12 cellular contexts compared by ENCODE assay signal in genomic region chr9:36772449-36773370, GRCh38.
DNase-seq lines count a peak whose midpoint lies in the region; TF ChIP-seq lines count a peak whose summit lies in the region.
"Had no signal": no experiment of that assay in that cellular context is flagged by ENCODE, and none has a peak within 500 bp of the region (broad histone marks: within the 10 kb centered on the region; RNA-seq: fewer than 3 reads in every experiment).

No MANE protein-coding gene starts in this region.

- no peak overlapping the region for H3K4me2 ChIP-seq in PC-9

- peaks cover 0 to 3% (median 0%) of the 10 kb centered on the region in 7 donors for H3K9me3 Mint-ChIP-seq in CD14-positive monocyte

- no peaks in the 10 kb centered on the region for H3K9me3 ChIP-seq in PC-9 (ENCODE audit: insufficient read depth, low read depth)
- H3K9me3 ChIP-seq: transverse colon had no signal

- H3K4me1 ChIP-seq in PC-9 (replicated peaks; ENCODE audit: insufficient read depth) = no peaks in the 10 kb centered on the region
- H3K4me1 ChIP-seq: parathyroid adenoma, transverse colon had no signal

- no peaks in the 10 kb centered on the region for H3K79me2 ChIP-seq in PC-9 (ENCODE audit: low read depth)
- H3K79me2 ChIP-seq: parathyroid adenoma had no signal

- no peaks in the 10 kb centered on the region for H4K20me1 ChIP-seq in PC-9 (ENCODE audit: insufficient read depth)

- H2AFZ ChIP-seq in PC-9 = no peak overlapping the region
- H2AFZ ChIP-seq: parathyroid adenoma had no signal

- intact Hi-C loops in CD14-positive monocyte (cut with micrococcal nuclease) = no loop called here
- intact Hi-C loops in PC-9 (cut with micrococcal nuclease; ENCODE audit: unreplicated experiment) = no loop called here

- POLR2A ChIA-PET in PC-9 (lab: Charles Lee; ENCODE audit: unreplicated experiment) = no interaction called here

- H3K4me3 Mint-ChIP-seq in CD14-positive monocyte = peak overlapping the region in 1 of 2 donors; percentile 58

- no peak for TF ChIP-seq CTCF in cardiac fibroblast (IDR thresholded peaks at IDR 0.05; ENCODE audit: low read depth, low read length)
- TF ChIP-seq CTCF in CD14-positive monocyte (IDR thresholded peaks at IDR 0.05) = no peak
- TF ChIP-seq CTCF in PC-9 (conservative IDR thresholded peaks at IDR 0.05) = no peak

- no peaks in the 10 kb centered on the region for H3F3A ChIP-seq in PC-9 (ENCODE audit: insufficient read depth, low read depth)

- no TSS peak for BruUV-seq in PC-9 (replicated peaks; lab: Mats Ljungman, UMichigan)

- H3K27ac ChIP-seq in PC-9 = no peak overlapping the region
- H3K27ac ChIP-seq: parathyroid adenoma, transverse colon had no signal

- H3K27ac Mint-ChIP-seq in CD14-positive monocyte = peak overlapping the region in 2 of 7 donors; percentile 31 to 57

- H3K9me2 ChIP-seq in PC-9 (ENCODE audit: insufficient read depth) = no peaks in the 10 kb centered on the region

- H3K36me3 Mint-ChIP-seq in CD14-positive monocyte = no peaks in the 10 kb centered on the region

- CTCF ChIA-PET in PC-9 (lab: Charles Lee) = interaction anchor here (0.6 kb wide), 1 partner anchor 106 kb away, joined by 3 read pairs; no protein-coding TSS in a partner anchor

- no peaks in the 10 kb centered on the region for H3K36me3 ChIP-seq in PC-9 (ENCODE audit: low read depth)
- H3K36me3 ChIP-seq: transverse colon had no signal

- H3K4me3 ChIP-seq in cardiac fibroblast (replicated peaks in 1 of 2; ENCODE audit: low read depth in 2 of 2, low read length in 2 of 2) = no peak overlapping the region
- no peak overlapping the region for H3K4me3 ChIP-seq in PC-9
- H3K4me3 ChIP-seq: transverse colon had no signal

- H3K27me3 ChIP-seq in PC-9 (ENCODE audit: insufficient read depth, low read depth) = peaks cover 87% of the 10 kb centered on the region

- H3K27me3 Mint-ChIP-seq in CD14-positive monocyte (ENCODE audit: low read depth in 3 of 3) = peaks cover 5 to 18% (median 10%) of the 10 kb centered on the region in 3 donors

- H3K4me1 Mint-ChIP-seq in CD14-positive monocyte = no peaks in the 10 kb centered on the region

- DNase-seq in NCI-H1417 (lab: John Stamatoyannopoulos, UW) (peak in 2 of 3 experiments; percentile 15 to 81), NCI-H1417 treated with DMSO at 0.1 percent for 48 hours (lab: John Stamatoyannopoulos, UW) (no peak), NCI-H345 treated with DMSO at 0.1 percent for 48 hours (lab: John Stamatoyannopoulos, UW; ENCODE audit: unreplicated experiment) (peak; percentile 55), cardiac fibroblast (ENCODE audit: low read depth in 2 of 2) (peak; percentile 14 to 27), renal cortical epithelial cell (ENCODE audit: low read depth) (peak; percentile 46), CD14-positive monocyte (ENCODE audit: low spot score) (no peak), PC-9 (no peak), OCI-M2 (lab: John Stamatoyannopoulos, UW; ENCODE audit: unreplicated experiment) (no peak)
- DNase-seq: activated gamma-delta T cell treated with Interleukin-2 at 50 U/mL for 16 hours, kidney, transverse colon had no signal

Comparison
In these comparisons a context has a peak if more than half of its experiments do, and no peak if none do; other contexts are left out.
1. DNase-seq: peak in NCI-H1417 (2 of 3), NCI-H345 treated with DMSO at 0.1 percent for 48 hours (single experiment), cardiac fibroblast (2 of 2) and renal cortical epithelial cell (single experiment); none in NCI-H1417 treated with DMSO at 0.1 percent for 48 hours (single experiment), CD14-positive monocyte (single experiment), PC-9 (0 of 2) and OCI-M2 (single experiment).